15 cellular contexts compared by ENCODE assay signal in the genomic region with DNA sequence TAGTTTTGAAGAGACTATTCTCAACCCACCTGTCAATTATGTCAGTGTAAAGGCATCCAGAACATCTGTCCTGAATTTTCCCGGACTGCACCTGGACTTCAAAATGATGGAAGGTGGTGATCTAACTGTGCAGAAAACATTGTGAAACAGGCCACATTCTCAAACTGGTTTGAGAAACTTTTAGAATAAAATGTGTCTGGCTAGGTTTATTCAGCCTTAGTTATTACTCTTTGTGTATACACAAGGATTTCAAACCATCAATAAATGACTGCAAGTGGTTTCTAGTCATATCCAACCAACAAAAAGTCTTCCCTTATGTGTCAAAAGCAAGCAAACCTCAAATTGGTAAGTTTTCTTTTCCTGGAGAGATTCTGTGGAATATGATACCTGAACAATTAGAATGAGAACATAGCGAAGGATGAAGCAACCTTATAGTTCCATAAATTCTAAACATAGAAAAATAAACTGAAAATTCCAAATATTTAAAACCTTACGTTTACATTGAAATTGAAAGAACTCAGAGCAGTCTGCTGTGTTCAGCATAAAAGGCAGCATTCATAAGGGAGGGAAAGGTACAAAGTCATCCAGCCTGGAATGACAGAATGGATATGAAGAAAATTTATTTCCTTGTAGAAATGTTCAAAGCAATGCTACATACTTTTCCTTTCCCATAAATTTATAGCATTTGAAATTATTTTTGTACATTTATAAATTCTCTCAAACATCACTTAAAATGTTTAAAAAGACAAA.
DNase-seq lines count a peak whose midpoint lies in the region.
"Had no signal": no experiment of that assay in that cellular context is flagged by ENCODE, and none has a peak within 500 bp of the region (broad histone marks: within the 10 kb centered on the region; RNA-seq: fewer than 3 reads in every experiment).

No MANE protein-coding gene starts in this region.

- H4K91ac ChIP-seq in trophoblast cell (ENCODE audit: low read depth, low read length), result no peak overlapping the region

- H2AFZ ChIP-seq in GM23248 (peak overlapping the region; percentile 9; the same call in 1 of the 2 replicates), trophoblast cell (ENCODE audit: insufficient read depth, low read length, poor library complexity) (no peak overlapping the region)

- H3K9ac ChIP-seq in GM23248 (no peak overlapping the region), trophoblast cell (ENCODE audit: low read length) (no peak overlapping the region)

- H3K79me1 ChIP-seq in trophoblast cell (ENCODE audit: low read length), result no peaks in the 10 kb centered on the region

- H2BK5ac ChIP-seq in trophoblast cell (ENCODE audit: low read depth, low read length, poor library complexity), result no peak overlapping the region

- no peak overlapping the region for H3K27ac ChIP-seq in GM23248
- no peak overlapping the region for H3K27ac ChIP-seq in trophoblast cell (ENCODE audit: low read depth, low read length)

- H4K12ac ChIP-seq in trophoblast cell (ENCODE audit: low read depth, low read length), result no peak overlapping the region

- no peak overlapping the region for H3K14ac ChIP-seq in trophoblast cell (ENCODE audit: low read length)

- no peak overlapping the region for H2AK5ac ChIP-seq in trophoblast cell (ENCODE audit: low read length)

- H3F3A ChIP-seq in GM23248 (ENCODE audit: insufficient read depth), result no peaks in the 10 kb centered on the region

- H3K9me3 ChIP-seq in GM23248 (ENCODE audit: low read depth) (no peaks in the 10 kb centered on the region), trophoblast cell (ENCODE audit: insufficient read depth, low read depth, low read length) (peaks cover 2% of the 10 kb centered on the region)
- H3K9me3 ChIP-seq: BE2C had no signal

- H4K8ac ChIP-seq in trophoblast cell (ENCODE audit: low read depth, low read length), result no peak overlapping the region

- H3K4me2 ChIP-seq in GM23248 (ENCODE audit: unreplicated experiment) (no peak overlapping the region), trophoblast cell (ENCODE audit: low read length) (no peak overlapping the region)

- H3K27me3 ChIP-seq in GM23248 (replicated peaks; ENCODE audit: insufficient read depth) (no peaks in the 10 kb centered on the region), trophoblast cell (ENCODE audit: insufficient read depth, low read length) (no peaks in the 10 kb centered on the region)
- H3K27me3 ChIP-seq: BE2C had no signal

- in situ Hi-C loops in GM23248 (cut with MboI), result no loop called here

- no peaks in the 10 kb centered on the region for H4K20me1 ChIP-seq in GM23248 (ENCODE audit: insufficient read depth)

- H2BK120ac ChIP-seq in trophoblast cell (ENCODE audit: insufficient read depth, low read length, poor library complexity), result no peak overlapping the region

- no peak overlapping the region for H3K23ac ChIP-seq in trophoblast cell (ENCODE audit: low read length)

- no peak overlapping the region for H3K18ac ChIP-seq in trophoblast cell (ENCODE audit: low read length)

- no peak overlapping the region for H2BK12ac ChIP-seq in trophoblast cell (ENCODE audit: low read length)

- WGBS in GM23248 (ENCODE audit: low coverage in 1 of 2, low lambda C conversion rate in 2 of 2, missing lambda C conversion rate in 2 of 2), 2 experiments, result 84 to 88% methylated on average over 3 of the region's 3 CpGs
- no CpG with 5 or more reads among the region's 3 CpGs for WGBS in trophoblast cell (ENCODE audit: extremely low coverage, insufficient coverage, insufficient read length)

- H3K36me3 ChIP-seq in GM23248 (ENCODE audit: low read depth) (no peaks in the 10 kb centered on the region), trophoblast cell (ENCODE audit: control insufficient read depth in 1 of 2, insufficient read depth in 2 of 2, low read length in 2 of 2) (no peaks in the 10 kb centered on the region)
- H3K36me3 ChIP-seq: BE2C had no signal

- no peak for DNase-seq in GM23248
- DNase-seq in SW480 (ENCODE audit: low spot score), result peak; percentile 32
- DNase-seq in fibroblast of gingiva (ENCODE audit: low read depth), result peak; percentile 66
- DNase-seq in trophoblast cell, result peak; percentile 82 to 95
- DNase-seq in NCI-H1092 treated with DMSO at 0.1 percent for 48 hours (lab: John Stamatoyannopoulos, UW), result no peak
- no peak for DNase-seq in OCI-M2 (lab: John Stamatoyannopoulos, UW; ENCODE audit: unreplicated experiment)
- no peak for DNase-seq in GF-D8 (lab: John Stamatoyannopoulos, UW)
- DNase-seq: ACHN; BE2C; CD4-positive, alpha-beta memory T cell; H7; NCI-H1417; NCI-H2029; NCI-H526 treated with DMSO at 0.1 percent for 48 hours; OCI-M1 had no signal

- no peak overlapping the region for H3K4ac ChIP-seq in trophoblast cell (ENCODE audit: low read depth, low read length)

- H3K4me3 ChIP-seq in GM23248 (no peak overlapping the region), trophoblast cell (ENCODE audit: low read depth, low read length) (no peak overlapping the region)

- H3K4me1 ChIP-seq in GM23248 (ENCODE audit: insufficient read depth) (peaks cover 11% of the 10 kb centered on the region; the same call in 1 of the 2 replicates), trophoblast cell (ENCODE audit: control insufficient read depth in 1 of 2, insufficient read depth in 2 of 2, low read length in 2 of 2) (peaks cover 0 to 3% of the 10 kb centered on the region in 2 experiments)
- H3K4me1 ChIP-seq: BE2C had no signal

- no peaks in the 10 kb centered on the region for H3K9me2 ChIP-seq in GM23248 (ENCODE audit: insufficient read depth)

- H3K79me2 ChIP-seq in GM23248 (ENCODE audit: insufficient read depth), result no peaks in the 10 kb centered on the region
- no peaks in the 10 kb centered on the region for H3K79me2 ChIP-seq in trophoblast cell (ENCODE audit: control insufficient read depth, insufficient read depth, low read length, poor library complexity)

Comparison
In these comparisons a context has a peak if more than half of its experiments do, and no peak if none do; other contexts are left out.
1. DNase-seq: peak in SW480 (single experiment), fibroblast of gingiva (single experiment) and trophoblast cell (2 of 2); none in GM23248 (single experiment), NCI-H1092 treated with DMSO at 0.1 percent for 48 hours (single experiment), OCI-M2 (single experiment) and GF-D8 (single experiment).